In genomic region chr12:64584173-64584555, GRCh38 we compare ENCODE assay signal across 15 cellular contexts. TPM values are rescaled to one million over a fixed set of nuclear protein-coding genes. Genes with fewer than 3 reads are reported as not detected.
DNase-seq lines count a peak whose midpoint lies in the region; ATAC-seq, FAIRE-seq and TF ChIP-seq lines count a peak whose summit lies in the region.
"Had no signal": no experiment of that assay in that cellular context is flagged by ENCODE, and none has a peak within 500 bp of the region (broad histone marks: within the 10 kb centered on the region; RNA-seq: fewer than 3 reads in every experiment).

No MANE protein-coding gene starts in this region.

- H3K18ac ChIP-seq in H1 (ENCODE audit: extremely low read depth, low read length) = no peak overlapping the region

- no peak for TF ChIP-seq RAD21 in H1 (IDR thresholded peaks at IDR 0.05 in 1 of 2, conservative IDR thresholded peaks at IDR 0.05 in 1 of 2; ENCODE audit: low read depth in 2 of 2, low read length in 2 of 2)

- no peaks in the 10 kb centered on the region for H3F3A ChIP-seq in OCI-LY1 (ENCODE audit: insufficient read depth, low read length)

- H2BK120ac ChIP-seq in H1 (replicated peaks; ENCODE audit: low read depth, low read length) = no peak overlapping the region

- no peaks in the 10 kb centered on the region for H3K79me1 ChIP-seq in H1 (ENCODE audit: low read depth, low read length)

- no peak overlapping the region for H2BK5ac ChIP-seq in H1 (ENCODE audit: low read depth, low read length)

- H3K4ac ChIP-seq in H1 (replicated peaks; ENCODE audit: insufficient read length, low read depth, low read length) = no peak overlapping the region

- H4K91ac ChIP-seq in H1 (replicated peaks; ENCODE audit: insufficient read length, low read length) = no peak overlapping the region

- no peak overlapping the region for H3K23ac ChIP-seq in H1 (ENCODE audit: insufficient read length)

- H2AFZ ChIP-seq in OCI-LY1 (ENCODE audit: low read length) (no peak overlapping the region), H1 (ENCODE audit: low read length) (peak overlapping the region; percentile 27; the same call in 1 of the 2 replicates)

- H2BK20ac ChIP-seq in H1 (ENCODE audit: low read length) = no peak overlapping the region

- no peak for TF ChIP-seq EP300 in H1 (IDR thresholded peaks at IDR 0.05; ENCODE audit: borderline replicate concordance in 1 of 2, low read depth in 2 of 2, low read length in 2 of 2)

- no peak overlapping the region for H3K14ac ChIP-seq in H1 (ENCODE audit: insufficient read length)

- H3K9ac ChIP-seq in OCI-LY1 (ENCODE audit: low read length) = no peak overlapping the region
- H3K9ac ChIP-seq in H1 (replicated peaks in 1 of 4; ENCODE audit: extremely low read depth in 1 of 4, low read depth in 3 of 4, low read length in 3 of 4) = no peak overlapping the region

- no peak overlapping the region for H3K27ac ChIP-seq in OCI-LY1 (ENCODE audit: low read depth, low read length, poor library complexity, severe bottlenecking)
- H3K27ac ChIP-seq in H1 (ENCODE audit: low read depth, low read length) = no peak overlapping the region
- peak overlapping the region in 12 of 21 experiments; percentile 7 to 72 (median 42) for H3K27ac ChIP-seq in skin epidermis
- H3K27ac ChIP-seq in coronary artery = no peak overlapping the region

- H3K4me2 ChIP-seq in OCI-LY1 (ENCODE audit: low read length) = peak overlapping the region; percentile 28; the same call in 1 of the 2 replicates
- no peak overlapping the region for H3K4me2 ChIP-seq in H1 (ENCODE audit: insufficient read depth in 1 of 2, low read depth in 2 of 2, low read length in 2 of 2)

- no peak overlapping the region for H3K56ac ChIP-seq in H1 (replicated peaks; ENCODE audit: insufficient read length, low read depth, low read length)

- no peak overlapping the region for H2BK15ac ChIP-seq in H1 (ENCODE audit: low read length)

- H3K9me3 ChIP-seq in OCI-LY1 (ENCODE audit: low read length) (no peaks in the 10 kb centered on the region), H1 (ENCODE audit: insufficient read depth in 2 of 2, low read depth in 1 of 2, low read length in 1 of 2) (no peaks in the 10 kb centered on the region)
- H3K9me3 ChIP-seq: prostate gland had no signal

- H4K5ac ChIP-seq in H1 (ENCODE audit: insufficient read length, low read depth, low read length) = no peak overlapping the region

- no peak overlapping the region for H4K8ac ChIP-seq in H1 (ENCODE audit: extremely low read depth, insufficient read depth, low read length)

- H4K20me1 ChIP-seq in OCI-LY1 (ENCODE audit: insufficient read depth, low read length) (no peaks in the 10 kb centered on the region), H1 (replicated peaks in 1 of 2; ENCODE audit: control insufficient read depth in 1 of 2, insufficient read depth in 2 of 2, low read length in 2 of 2) (no peaks in the 10 kb centered on the region)

- no peaks in the 10 kb centered on the region for H3K27me3 Mint-ChIP-seq in T-helper 1 cell treated with Interleukin-12 subunit alpha and Interleukin-12 subunit beta and Interleukin-4 antibody, amounts not matched to agents 30 μg/mL and 1 μg/mL, for 36 hours (ENCODE audit: low read depth)

- TF ChIP-seq CTCF in OCI-LY1 (IDR thresholded peaks at IDR 0.05; ENCODE audit: low read length) (no peak), H1 (IDR thresholded peaks at IDR 0.05; ENCODE audit: control extremely low read depth in 1 of 3, insufficient read depth in 1 of 3, low read depth in 1 of 3, low read length in 3 of 3) (no peak), coronary artery (IDR thresholded peaks at IDR 0.05) (no peak)

- H3K9me3 Mint-ChIP-seq in T-helper 1 cell treated with Interleukin-12 subunit alpha and Interleukin-12 subunit beta and Interleukin-4 antibody, amounts not matched to agents 30 μg/mL and 1 μg/mL, for 36 hours = no peaks in the 10 kb centered on the region

- H3K4me3 ChIP-seq in OCI-LY1 (ENCODE audit: low read depth, low read length, poor library complexity, severe bottlenecking) = no peak overlapping the region
- no peak overlapping the region for H3K4me3 ChIP-seq in H1 (ENCODE audit: extremely low read depth in 1 of 4, insufficient read depth in 2 of 4, low read depth in 3 of 4, low read length in 4 of 4)
- H3K4me3 ChIP-seq in skin epidermis = no peak overlapping the region
- H3K4me3 ChIP-seq in coronary artery = no peak overlapping the region
- H3K4me3 ChIP-seq: prostate gland had no signal

- POLR2A ChIA-PET in H1 (lab: Charles Lee; ENCODE audit: partially characterized antibody) = interaction anchor here (1.2 kb wide), 1 partner anchor 15 kb away, joined by 3 read pairs; no protein-coding TSS in a partner anchor

- H3K4me1 ChIP-seq in OCI-LY1 (ENCODE audit: insufficient read depth, low read length, severe bottlenecking) = peaks cover 10% of the 10 kb centered on the region
- peaks cover 0 to 4% (median 2%) of the 10 kb centered on the region in 4 experiments; a peak in 2 of 7 replicates for H3K4me1 ChIP-seq in H1 (replicated peaks in 1 of 4; ENCODE audit: control insufficient read depth in 3 of 4, insufficient read depth in 4 of 4, low read length in 3 of 4)

- H3K27ac Mint-ChIP-seq in T-helper 1 cell treated with Interleukin-12 subunit alpha and Interleukin-12 subunit beta and Interleukin-4 antibody, amounts not matched to agents 30 μg/mL and 1 μg/mL, for 36 hours = no peak overlapping the region

- H3K36me3 Mint-ChIP-seq in T-helper 1 cell treated with Interleukin-12 subunit alpha and Interleukin-12 subunit beta and Interleukin-4 antibody, amounts not matched to agents 30 μg/mL and 1 μg/mL, for 36 hours (ENCODE audit: low read depth) = no peaks in the 10 kb centered on the region

- no peak for ATAC-seq in GM21423 (IDR thresholded peaks at IDR 0.05; ENCODE audit: unreplicated experiment)

- no peaks in the 10 kb centered on the region for H3K23me2 ChIP-seq in H1 (ENCODE audit: low read depth, low read length)

- no peak overlapping the region for H2AK5ac ChIP-seq in H1 (ENCODE audit: low read depth, low read length)

- peak overlapping the region; percentile 0 for H3K4me3 Mint-ChIP-seq in T-helper 1 cell treated with Interleukin-12 subunit alpha and Interleukin-12 subunit beta and Interleukin-4 antibody, amounts not matched to agents 30 μg/mL and 1 μg/mL, for 36 hours

- no peaks in the 10 kb centered on the region for H3K9me2 ChIP-seq in OCI-LY1 (ENCODE audit: low read depth, low read length)

- CTCF ChIA-PET in H1 (lab: Charles Lee; ENCODE audit: partially characterized antibody) = interaction anchor here (1.1 to 1.5 kb wide), 3 partner anchors 25 to 111 kb away, joined by 3 to 4 read pairs (median 3); no protein-coding TSS in a partner anchor

- peaks cover 11% of the 10 kb centered on the region for H3K4me1 Mint-ChIP-seq in T-helper 1 cell treated with Interleukin-12 subunit alpha and Interleukin-12 subunit beta and Interleukin-4 antibody, amounts not matched to agents 30 μg/mL and 1 μg/mL, for 36 hours (ENCODE audit: low read depth)

- no peak for TF ChIP-seq POLR2A in H1 (IDR thresholded peaks at IDR 0.05; ENCODE audit: control extremely low read depth in 1 of 2, low read depth in 2 of 2, low read length in 2 of 2)

- H3K27me3 ChIP-seq in OCI-LY1 (ENCODE audit: insufficient read depth, low read length) (no peaks in the 10 kb centered on the region), H1 (replicated peaks in 1 of 4; ENCODE audit: control insufficient read depth in 3 of 4, extremely low read depth in 1 of 4, insufficient read depth in 3 of 4, low read length in 3 of 4) (no peaks in the 10 kb centered on the region)

- no peak overlapping the region for H2BK12ac ChIP-seq in H1 (ENCODE audit: low read depth, low read length)

- no peak for DNase-seq in T-helper 1 cell
- no peak for DNase-seq in H1 (ENCODE audit: low read depth in 1 of 2, low spot score in 2 of 2)
- DNase-seq in stimulated activated CD4-positive, alpha-beta T cell treated with anti-CD3 and anti-CD28 coated beads, Interleukin-4, amount 100 ng/mL, for 24 hours = no peak
- no peak for DNase-seq in coronary artery (ENCODE audit: low spot score)
- DNase-seq: H7, kidney, NCI-H510A treated with DMSO at 0.1 percent for 48 hours, SW 1271 had no signal

- FAIRE-seq in H1 (lab: Jason Lieb, UNC) = no peak
- FAIRE-seq: A204.1, kidney, urothelium cell line had no signal

- no peaks in the 10 kb centered on the region for H3K79me2 ChIP-seq in OCI-LY1 (ENCODE audit: insufficient read depth, low read length)
- H3K79me2 ChIP-seq in H1 (ENCODE audit: control insufficient read depth in 1 of 2, insufficient read depth in 2 of 2, low read length in 2 of 2) = no peaks in the 10 kb centered on the region

- H3K36me3 ChIP-seq in OCI-LY1 (ENCODE audit: insufficient read depth, low read length) = no peaks in the 10 kb centered on the region
- H3K36me3 ChIP-seq in H1 (ENCODE audit: control insufficient read depth in 2 of 4, insufficient read depth in 4 of 4, low read length in 3 of 4) = no peaks in the 10 kb centered on the region
- H3K36me3 ChIP-seq: prostate gland had no signal

TF ChIP-seq in H1, 55 proteins besides CTCF, POLR2A, EP300 and RAD21:
- TF ChIP-seq ASH2L (IDR thresholded peaks at IDR 0.05; ENCODE audit: low read length) (no peak), SAP30 (IDR thresholded peaks at IDR 0.05; ENCODE audit: insufficient read depth, insufficient replicate concordance, low read length) (no peak), RBBP5 (IDR thresholded peaks at IDR 0.05; ENCODE audit: borderline replicate concordance, low read depth, low read length) (no peak), ATF2 (IDR thresholded peaks at IDR 0.05; ENCODE audit: low read length) (no peak), YY1 (IDR thresholded peaks at IDR 0.05; ENCODE audit: low read depth, low read length) (no peak)
TF ChIP-seq in H1: peak in this region for 0.

RNA-seq across cellular contexts. Expression of gene RASSF3, which starts 26.1 kb away (rescaled TPM):
- 57.3 and 64.3 TPM in 2 replicates for total RNA-seq in H1 (2021; fragmentation: NEBNext Ultra II Directional; extraction: Animal tissue kit (Norgen Biotek cat#: 25700))
- 14.5 and 19.1 TPM in 2 replicates for polyA plus RNA-seq in H1 (2011; rRNA removed)
- polyA plus RNA-seq in H1 (2011; cell fraction: cytosol; rRNA removed) = 19.4 TPM
- polyA plus RNA-seq in H1 (2011; cell fraction: nucleus; rRNA removed) = 19.3 TPM
- polyA plus RNA-seq in H1 (2012, experiment 1 of 2) = 26.3 to 34.4 TPM (median 32.5 TPM) in 4 replicates
- polyA plus RNA-seq in H1 (2012, experiment 2 of 2) = 6.5 TPM
- polyA plus RNA-seq in H1 (2013, experiment 1 of 2) = 22.2 TPM
- polyA plus RNA-seq in H1 (2013, experiment 2 of 2) = 22.1 TPM
- polyA minus RNA-seq in H1 (2011; rRNA and poly(A)+ RNA removed) = 81.0 and 81.3 TPM in 2 replicates
- polyA minus RNA-seq in H1 (2011; cell fraction: cytosol; rRNA and poly(A)+ RNA removed) = 23.6 TPM
- 22.0 TPM for polyA minus RNA-seq in H1 (2011; cell fraction: nucleus; rRNA and poly(A)+ RNA removed)

Comparison
In these comparisons a context has a peak if more than half of its experiments do, and no peak if none do; other contexts are left out.
1. H3K27ac ChIP-seq: peak in skin epidermis (12 of 21); none in OCI-LY1 (single experiment), H1 (single experiment) and coronary artery (0 of 2).